ENCODE assay signal across 9 cellular contexts in the genomic region with DNA sequence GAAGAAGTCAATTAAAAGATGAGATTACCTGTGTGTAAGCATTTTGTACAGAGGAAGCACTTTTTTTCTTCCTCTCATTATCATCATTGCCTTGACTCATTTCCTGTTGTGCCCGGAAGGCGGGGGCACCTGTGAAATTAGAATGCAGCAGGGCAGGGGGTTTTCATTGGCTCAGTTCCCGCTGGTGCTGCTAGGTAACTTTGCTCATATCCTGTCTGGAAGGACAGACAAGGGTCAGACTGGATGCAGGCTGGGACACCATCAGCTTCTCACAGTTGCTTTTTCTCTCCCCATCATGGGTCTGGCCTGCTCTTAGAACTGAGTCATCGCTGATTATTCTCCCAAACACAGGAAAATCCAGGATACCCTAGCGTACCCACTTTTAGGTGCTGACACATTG.
A peak's percentile ranks its signal among the peaks of the same experiment; 100 is the strongest.
DNase-seq lines count a peak whose midpoint lies in the region; ATAC-seq, FAIRE-seq and TF ChIP-seq lines count a peak whose summit lies in the region.
"Had no signal": no experiment of that assay in that cellular context is flagged by ENCODE, and none has a peak within 500 bp of the region (broad histone marks: within the 10 kb centered on the region; RNA-seq: fewer than 3 reads in every experiment).

No MANE protein-coding gene starts in this region.

- H3K9me3 ChIP-seq in right atrium auricular region, result no peaks in the 10 kb centered on the region
- H3K9me3 ChIP-seq in upper lobe of left lung, result no peaks in the 10 kb centered on the region

- TF ChIP-seq POLR2A in upper lobe of left lung (IDR thresholded peaks at IDR 0.05), result no peak

- FAIRE-seq in D721Med (lab: Jason Lieb, UNC), result no peak

- H3K27me3 Mint-ChIP-seq in activated CD4-positive, alpha-beta T cell treated with anti-CD3 and anti-CD28 coated beads for 36 hours, result peaks cover 9% of the 10 kb centered on the region

- H3K4me1 ChIP-seq in right atrium auricular region, result no peaks in the 10 kb centered on the region
- H3K4me1 ChIP-seq in upper lobe of left lung, result no peaks in the 10 kb centered on the region

- no peaks in the 10 kb centered on the region for H3K36me3 Mint-ChIP-seq in activated CD4-positive, alpha-beta T cell treated with anti-CD3 and anti-CD28 coated beads for 36 hours (ENCODE audit: low read depth)

- peaks cover 19% of the 10 kb centered on the region for H3K4me1 Mint-ChIP-seq in activated CD4-positive, alpha-beta T cell treated with anti-CD3 and anti-CD28 coated beads for 36 hours

- H3K9me3 Mint-ChIP-seq in activated CD4-positive, alpha-beta T cell treated with anti-CD3 and anti-CD28 coated beads for 36 hours (ENCODE audit: low read depth), result no peaks in the 10 kb centered on the region

- H3K36me3 ChIP-seq in right atrium auricular region (no peaks in the 10 kb centered on the region), upper lobe of left lung (no peaks in the 10 kb centered on the region)

- no peak overlapping the region for H3K27ac ChIP-seq in right atrium auricular region
- no peak overlapping the region for H3K27ac ChIP-seq in upper lobe of left lung

- H3K27me3 ChIP-seq in right atrium auricular region, result no peaks in the 10 kb centered on the region
- H3K27me3 ChIP-seq in upper lobe of left lung, result no peaks in the 10 kb centered on the region

- peak; percentile 44 for ATAC-seq in HG02588 (IDR thresholded peaks at IDR 0.05; ENCODE audit: unreplicated experiment)
- peak; percentile 96 for ATAC-seq in activated CD4-positive, alpha-beta T cell treated with anti-CD3 and anti-CD28 coated beads for 36 hours
- ATAC-seq in upper lobe of left lung (ENCODE audit: low FRiP score in 2 of 2), result no peak

- H3K4me3 ChIP-seq in right atrium auricular region (no peak overlapping the region), upper lobe of left lung (no peak overlapping the region)

- H3K27ac Mint-ChIP-seq in activated CD4-positive, alpha-beta T cell treated with anti-CD3 and anti-CD28 coated beads for 36 hours, result peak overlapping the region; percentile 92

- H3K4me3 Mint-ChIP-seq in activated CD4-positive, alpha-beta T cell treated with anti-CD3 and anti-CD28 coated beads for 36 hours, result peak overlapping the region; percentile 35

- peak; percentile 87 for DNase-seq in activated CD4-positive, alpha-beta T cell treated with anti-CD3 and anti-CD28 coated beads for 36 hours
- DNase-seq in dermis microvascular lymphatic vessel endothelial cell (ENCODE audit: low read depth in 2 of 2) (peak; percentile 99), right atrium auricular region (ENCODE audit: low spot score) (no peak), upper lobe of left lung (no peak), D341Med (ENCODE audit: low spot score) (no peak), D721Med (ENCODE audit: insufficient read length, low spot score) (no peak)
- peak in 2 of 3 donors; percentile 35 to 46 for DNase-seq in stimulated activated CD4-positive, alpha-beta T cell treated with anti-CD3 and anti-CD28 coated beads, TNF-alpha, amount 100 ng/mL, for 48 hours (ENCODE audit: low read depth in 3 of 3)
- DNase-seq: anterior cingulate cortex had no signal

- TF ChIP-seq CTCF in right atrium auricular region (IDR thresholded peaks at IDR 0.05) (no peak), upper lobe of left lung (IDR thresholded peaks at IDR 0.05) (no peak), D721Med (IDR thresholded peaks at IDR 0.05; ENCODE audit: insufficient read depth, missing control alignments) (no peak)

- WGBS in upper lobe of left lung, 2 donors, result 48 to 53% methylated on average over 4 to 5 of the region's 5 CpGs

- CTCF ChIA-PET in activated CD4-positive, alpha-beta T cell treated with anti-CD3 and anti-CD28 coated beads for 36 hours (lab: Charles Lee), result interaction anchor here (0.8 to 8.1 kb wide), 6 partner anchors 11 to 339 kb away, joined by 3 to 49 read pairs (median 4); no protein-coding TSS in a partner anchor

- POLR2A ChIA-PET in activated CD4-positive, alpha-beta T cell treated with anti-CD3 and anti-CD28 coated beads for 36 hours (lab: Charles Lee), result no interaction called here

- no peak for TF ChIP-seq EP300 in upper lobe of left lung (IDR thresholded peaks at IDR 0.05)

- intact Hi-C loops in activated CD4-positive, alpha-beta T cell treated with anti-CD3 and anti-CD28 coated beads for 36 hours (cut with DNase I, micrococcal nuclease), result loop anchor here (1.0 to 10.0 kb wide), 6 partner anchors 58 to 1258 kb away; a partner anchor contains a TSS

Comparison
In these comparisons a context has a peak if more than half of its experiments do, and no peak if none do; other contexts are left out.
1. ATAC-seq: peak in HG02588 (single experiment) and activated CD4-positive, alpha-beta T cell treated with anti-CD3 and anti-CD28 coated beads for 36 hours (single experiment); none in upper lobe of left lung (0 of 2).
2. DNase-seq: peak in activated CD4-positive, alpha-beta T cell treated with anti-CD3 and anti-CD28 coated beads for 36 hours (single experiment), dermis microvascular lymphatic vessel endothelial cell (2 of 2) and stimulated activated CD4-positive, alpha-beta T cell treated with anti-CD3 and anti-CD28 coated beads, TNF-alpha, amount 100 ng/mL, for 48 hours (2 of 3); none in right atrium auricular region (single experiment), upper lobe of left lung (0 of 2), D341Med (single experiment) and D721Med (single experiment).